8 cellular contexts compared by ENCODE assay signal in genomic region chr15:67133738-67134576, GRCh38.
A peak's percentile ranks its signal among the peaks of the same experiment; 100 is the strongest.
DNase-seq lines count a peak whose midpoint lies in the region; ATAC-seq and TF ChIP-seq lines count a peak whose summit lies in the region.

No MANE protein-coding gene starts in this region.

- no peaks in the 10 kb centered on the region for H3K27me3 ChIP-seq in right atrium auricular region
- H3K27me3 ChIP-seq in spleen (replicated peaks in 1 of 7), result no peaks in the 10 kb centered on the region

- H3K4me3 ChIP-seq in right atrium auricular region, result no peak overlapping the region
- H3K4me3 ChIP-seq in spleen, result peak overlapping the region in 1 of 8 donors; percentile 11

- WGBS in spleen, 5 donors, result 26 to 39% (median 35%) methylated on average over 11 of the region's 11 CpGs

- TF ChIP-seq POLR2A in spleen (IDR thresholded peaks at IDR 0.05), result no peak

- DNase-seq in ACHN (peak; percentile 95), NAMALWA (ENCODE audit: low spot score) (peak; percentile 76), right atrium auricular region (ENCODE audit: low spot score) (no peak), spleen (no peak), EL (no peak), GF-D8 (lab: John Stamatoyannopoulos, UW) (no peak)
- DNase-seq in activated effector memory CD4-positive, alpha-beta T cell treated with anti-CD3 and anti-CD28 coated beads, Interleukin-2, amount 50 U/mL, for 16 hours, result peak; percentile 84

- peak; percentile 59 for ATAC-seq in GM21526 (IDR thresholded peaks at IDR 0.05; ENCODE audit: low FRiP score, unreplicated experiment)

- H3K9me3 ChIP-seq in right atrium auricular region (no peaks in the 10 kb centered on the region), spleen (no peaks in the 10 kb centered on the region)

- H3K4me1 ChIP-seq in right atrium auricular region, result peaks cover 0 to 82% of the 10 kb centered on the region in 2 donors
- peaks cover 48 to 100% (median 83%) of the 10 kb centered on the region in 6 donors for H3K4me1 ChIP-seq in spleen

- in situ Hi-C loops in ACHN (cut with HindIII; ENCODE audit: low pct_ligation_motif_present, low pct_unique_long_range_greater_than_20kb, low sequenced_read_pairs), result no loop called here

- H3K27ac ChIP-seq in right atrium auricular region (peak overlapping the region; percentile 69 to 76), spleen (peak overlapping the region; percentile 64 to 90 (median 80))

- intact Hi-C loops in spleen (cut with DNase I; ENCODE audit: low total_unique reads), result no loop called here

- H3K36me3 ChIP-seq in right atrium auricular region, result no peaks in the 10 kb centered on the region
- H3K36me3 ChIP-seq in spleen, result peaks cover 0 to 2% (median 0%) of the 10 kb centered on the region in 6 donors

- TF ChIP-seq CTCF in right atrium auricular region (IDR thresholded peaks at IDR 0.05), result no peak
- TF ChIP-seq CTCF in spleen (IDR thresholded peaks at IDR 0.05 in 8 of 11, conservative IDR thresholded peaks at IDR 0.05 in 3 of 11), result no peak

Comparison
In these comparisons a context has a peak if more than half of its experiments do, and no peak if none do; other contexts are left out.
1. DNase-seq: peak in ACHN (single experiment), NAMALWA (single experiment) and activated effector memory CD4-positive, alpha-beta T cell treated with anti-CD3 and anti-CD28 coated beads, Interleukin-2, amount 50 U/mL, for 16 hours (single experiment); none in right atrium auricular region (single experiment), spleen (single experiment), EL (single experiment) and GF-D8 (single experiment).